Comparison of ENCODE assay signal across 14 cellular contexts in genomic region chr10:118674226-118674919, GRCh38.
"Had no signal": no experiment of that assay in that cellular context is flagged by ENCODE, and none has a peak within 500 bp of the region (broad histone marks: within the 10 kb centered on the region; RNA-seq: fewer than 3 reads in every experiment).

No MANE protein-coding gene starts in this region.

- H3K9me3 ChIP-seq: stomach had no signal

- DNase-seq: activated naive CD4-positive, alpha-beta T cell treated with anti-CD3 and anti-CD28 coated beads, Interleukin-2, amount 10 ng/mL, durations not matched to agents 7 days and 5 days; amniotic stem cell; dermis blood vessel endothelial cell; effector memory CD4-positive, alpha-beta T cell; left cardiac atrium; stimulated activated CD4-positive, alpha-beta T cell treated with anti-CD3 and anti-CD28 coated beads, Interleukin-12 subunit alpha, Interleukin-12 subunit beta, amount 100 ng/mL, for 4 hours; stimulated activated CD4-positive, alpha-beta T cell treated with anti-CD3 and anti-CD28 coated beads, Interleukin-1b, Interleukin-23, amount 100 ng/mL, for 48 hours; stomach; trophoblast cell had no signal

- H3K4me3 Mint-ChIP-seq: activated naive CD4-positive, alpha-beta T cell treated with anti-CD3 and anti-CD28 coated beads, Interleukin-2, amount 10 ng/mL, durations not matched to agents 7 days and 5 days; mesothelial cell of epicardium; T-helper 1 cell treated with Interleukin-12 subunit alpha and Interleukin-12 subunit beta and Interleukin-4 antibody, amounts not matched to agents 30 μg/mL and 1 μg/mL, for 36 hours had no signal

- H3K27ac Mint-ChIP-seq: activated naive CD4-positive, alpha-beta T cell treated with anti-CD3 and anti-CD28 coated beads, Interleukin-2, amount 10 ng/mL, durations not matched to agents 7 days and 5 days; activated T-helper 2 cell treated with anti-CD3 and anti-CD28 coated beads, Interferon-gamma antibody, Interleukin-2, Interleukin-4, amounts not matched to agents 10 μg/mL and 5 μg/mL and 100 μg/mL, durations not matched to agents 14 hours and 24 hours and 36 hours; mesothelial cell of epicardium; T-helper 1 cell treated with Interleukin-12 subunit alpha and Interleukin-12 subunit beta and Interleukin-4 antibody, amounts not matched to agents 30 μg/mL and 1 μg/mL, for 36 hours had no signal

- H3K9me3 Mint-ChIP-seq: activated naive CD4-positive, alpha-beta T cell treated with anti-CD3 and anti-CD28 coated beads, Interleukin-2, amount 10 ng/mL, durations not matched to agents 7 days and 5 days; activated T-helper 2 cell treated with anti-CD3 and anti-CD28 coated beads, Interferon-gamma antibody, Interleukin-2, Interleukin-4, amounts not matched to agents 10 μg/mL and 5 μg/mL and 100 μg/mL, durations not matched to agents 14 hours and 24 hours and 36 hours; mesothelial cell of epicardium; T-helper 1 cell treated with Interleukin-12 subunit alpha and Interleukin-12 subunit beta and Interleukin-4 antibody, amounts not matched to agents 30 μg/mL and 1 μg/mL, for 36 hours had no signal

- H3K4me3 ChIP-seq: hepatocyte, stomach had no signal

- ATAC-seq: activated CD4-positive, CD25-positive, alpha-beta regulatory T cell treated with anti-CD3 and anti-CD28 coated beads, Interleukin-2, amount 50 U/mL, for 24 hours; left cardiac atrium had no signal

- H3K27ac ChIP-seq: hepatocyte, stomach had no signal

- H3K27me3 ChIP-seq: hepatocyte, stomach had no signal

- H3K27me3 Mint-ChIP-seq: activated naive CD4-positive, alpha-beta T cell treated with anti-CD3 and anti-CD28 coated beads, Interleukin-2, amount 10 ng/mL, durations not matched to agents 7 days and 5 days had no signal
